Comparison of ENCODE assay signal across 23 cellular contexts in the genomic region with DNA sequence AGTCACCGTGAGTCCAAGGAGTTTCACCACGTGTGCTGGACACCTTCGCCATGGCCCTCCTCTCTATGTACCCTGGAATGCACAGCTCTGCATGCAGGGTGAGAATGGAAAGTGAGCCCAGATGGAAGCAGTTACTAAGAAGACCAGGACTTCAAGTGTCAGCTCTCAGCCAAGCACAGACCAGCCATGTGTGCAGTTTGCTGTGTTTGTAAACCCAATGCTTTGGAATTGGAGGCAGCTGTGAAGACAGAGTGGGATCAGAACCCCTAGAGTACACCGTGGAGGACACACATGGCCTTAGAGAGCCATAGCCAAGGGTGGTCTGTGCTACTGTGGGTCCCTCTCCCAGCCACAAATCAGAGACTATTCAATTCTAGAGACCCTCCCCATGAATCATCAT.
"Had no signal": no experiment of that assay in that cellular context is flagged by ENCODE, and none has a peak within 500 bp of the region (broad histone marks: within the 10 kb centered on the region; RNA-seq: fewer than 3 reads in every experiment).

No MANE protein-coding gene starts in this region.

- H3K27ac Mint-ChIP-seq: dendritic cell treated with granulocyte-macrophage colony-stimulating factor and Interleukin-4, amounts not matched to agents 40 ng/mL and 50 ng/mL, for 4 days; endodermal cell; mesothelial cell of epicardium had no signal

- H3K4me1 ChIP-seq: colonic mucosa, esophagus squamous epithelium, gastrocnemius medialis, lower lobe of right lung had no signal

- DNase-seq: colonic mucosa; cortex of kidney; effector CD8-positive, alpha-beta T cell; effector memory CD8-positive, alpha-beta T cell; endodermal cell; erythroblast; esophagus squamous epithelium; foreskin fibroblast; foreskin melanocyte; gastrocnemius medialis; glutamatergic neuron; head of caudate nucleus; heart right ventricle; hippocampal formation; left cardiac atrium; left lung; left ventricle myocardium superior; lower lobe of right lung; mesenchymal stem cell; mucosa of descending colon had no signal

- H3K4me3 Mint-ChIP-seq: dendritic cell treated with granulocyte-macrophage colony-stimulating factor and Interleukin-4, amounts not matched to agents 40 ng/mL and 50 ng/mL, for 4 days; effector memory CD8-positive, alpha-beta T cell; endodermal cell; mesothelial cell of epicardium had no signal

- H3K36me3 ChIP-seq: colonic mucosa, esophagus squamous epithelium, gastrocnemius medialis, heart right ventricle, left lung, lower lobe of right lung had no signal

- H3K36me3 Mint-ChIP-seq: mesothelial cell of epicardium had no signal

- H3K27me3 ChIP-seq: colonic mucosa, esophagus squamous epithelium, gastrocnemius medialis, heart right ventricle, left lung had no signal

- H3K4me1 Mint-ChIP-seq: endodermal cell had no signal

- H3K4me3 ChIP-seq: colonic mucosa, esophagus squamous epithelium, gastrocnemius medialis, heart right ventricle, left lung, lower lobe of right lung, mucosa of descending colon had no signal

- H3K9me3 ChIP-seq: colonic mucosa, esophagus squamous epithelium, gastrocnemius medialis, heart right ventricle, left lung, lower lobe of right lung, mucosa of descending colon had no signal

- H3K27ac ChIP-seq: colonic mucosa, epithelial cell of prostate, esophagus squamous epithelium, gastrocnemius medialis, heart right ventricle, left lung, lower lobe of right lung had no signal

- H3K9me3 Mint-ChIP-seq: effector memory CD8-positive, alpha-beta T cell; endodermal cell had no signal
